In the genomic region with DNA sequence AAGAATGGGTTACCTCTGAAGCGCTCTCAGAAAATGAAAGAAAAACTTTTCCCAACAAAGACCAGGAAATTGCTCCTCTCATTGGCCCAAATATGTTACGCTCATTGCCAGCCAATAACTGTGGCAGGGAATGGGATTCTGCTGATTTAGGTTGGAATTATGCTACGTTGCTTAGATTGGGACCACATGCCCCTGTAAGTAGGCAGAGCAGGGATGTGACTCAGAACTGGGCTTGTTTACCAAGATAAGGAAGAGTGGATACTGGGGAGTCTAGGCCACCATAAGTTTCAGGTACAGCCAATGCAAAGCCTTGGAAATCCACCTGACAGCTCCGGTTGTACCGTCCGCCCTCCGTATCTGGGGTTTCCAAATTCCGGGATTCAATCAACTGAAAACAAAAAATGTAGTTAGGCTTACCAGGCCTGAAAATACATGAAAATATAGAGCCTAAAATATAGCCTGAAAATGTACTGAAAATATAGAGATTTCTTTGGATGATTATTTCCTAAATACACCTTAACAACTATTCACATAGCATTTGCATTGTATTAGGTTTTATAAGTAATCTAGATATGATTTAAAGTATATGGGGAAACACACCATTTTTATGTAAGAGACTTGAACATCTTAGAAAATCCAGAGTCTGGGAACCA, we compare ENCODE assay signal across 8 cellular contexts. TPM values are rescaled to one million over a fixed set of nuclear protein-coding genes. Genes with fewer than 3 reads are reported as not detected.
DNase-seq lines count a peak whose midpoint lies in the region; TF ChIP-seq lines count a peak whose summit lies in the region.

No MANE protein-coding gene starts in this region.

- TF ChIP-seq CTCF in MM.1S (IDR thresholded peaks at IDR 0.05; ENCODE audit: low read length) (no peak), nephron progenitor cell (IDR thresholded peaks at IDR 0.05) (no peak)

- H3K27me3 ChIP-seq in BLaER1: no peaks in the 10 kb centered on the region
- no peaks in the 10 kb centered on the region for H3K27me3 ChIP-seq in MM.1S (replicated peaks; ENCODE audit: insufficient read depth, low read length)

- H3K4me2 ChIP-seq in BLaER1: peak overlapping the region; percentile 92
- H3K4me2 ChIP-seq in MM.1S (ENCODE audit: low read depth, low read length): peak overlapping the region; percentile 90

- no peak overlapping the region for H3K27ac Mint-ChIP-seq in nephron progenitor cell

- H3K36me3 ChIP-seq in BLaER1: peaks cover 7% of the 10 kb centered on the region; the same call in 1 of the 2 replicates
- H3K36me3 ChIP-seq in MM.1S (replicated peaks; ENCODE audit: insufficient read depth, low read length): no peaks in the 10 kb centered on the region; the same call in 1 of the 2 replicates

- no peak overlapping the region for H3K9ac ChIP-seq in BLaER1
- no peak overlapping the region for H3K9ac ChIP-seq in MM.1S (ENCODE audit: low read length)

- H4K20me1 ChIP-seq in BLaER1 (peaks cover 14% of the 10 kb centered on the region; the same call in 1 of the 2 replicates), MM.1S (ENCODE audit: insufficient read depth, low read length) (no peaks in the 10 kb centered on the region)

- H3K27me3 Mint-ChIP-seq in nephron progenitor cell (ENCODE audit: low read depth, poor library complexity): peaks cover 4% of the 10 kb centered on the region

- peaks cover 33% of the 10 kb centered on the region for H3K9me3 Mint-ChIP-seq in nephron progenitor cell

- H3K36me3 Mint-ChIP-seq in nephron progenitor cell (ENCODE audit: low read depth): peaks cover 40% of the 10 kb centered on the region

- H3K4me3 Mint-ChIP-seq in nephron progenitor cell: peak overlapping the region; percentile 82

- H3K4me1 Mint-ChIP-seq in nephron progenitor cell: peaks cover 28% of the 10 kb centered on the region

- no peaks in the 10 kb centered on the region for H3K9me2 ChIP-seq in MM.1S (replicated peaks; ENCODE audit: insufficient read depth, low read length)

- H3K4me3 ChIP-seq in BLaER1: peak overlapping the region; percentile 97
- H3K4me3 ChIP-seq in MM.1S (ENCODE audit: low read length): peak overlapping the region; percentile 90; the same call in 1 of the 2 replicates

- H3F3A ChIP-seq in MM.1S (ENCODE audit: insufficient read depth, low read length): 0 out of 2 replicates have a peak, but pooled peaks cover 4% of the 10 kb centered on the region

- DNase-seq in MM.1S (no peak), dermis blood vessel endothelial cell (peak; percentile 42), nephron progenitor cell (no peak), cortex of kidney (lab: John Stamatoyannopoulos, UW) (no peak), LoVo (ENCODE audit: low spot score) (no peak), NCI-H82 treated with DMSO at 0.1 percent for 48 hours (lab: John Stamatoyannopoulos, UW; ENCODE audit: unreplicated experiment) (no peak), NCI-H146 treated with DMSO at 0.1 percent for 48 hours (lab: John Stamatoyannopoulos, UW; ENCODE audit: unreplicated experiment) (no peak)

- H2AFZ ChIP-seq in MM.1S (ENCODE audit: low read length): peak overlapping the region; percentile 98; the same call in 1 of the 2 replicates

- H3K79me2 ChIP-seq in MM.1S (ENCODE audit: low read length): peaks cover 16% of the 10 kb centered on the region

- H3K9me3 ChIP-seq in BLaER1: peaks cover 10% of the 10 kb centered on the region
- H3K9me3 ChIP-seq in MM.1S (replicated peaks; ENCODE audit: insufficient read depth, low read length): no peaks in the 10 kb centered on the region

- H3K27ac ChIP-seq in BLaER1 (no peak overlapping the region), MM.1S (ENCODE audit: low read length) (no peak overlapping the region)

- H3K4me1 ChIP-seq in BLaER1: peaks cover 32% of the 10 kb centered on the region
- peaks cover 9% of the 10 kb centered on the region for H3K4me1 ChIP-seq in MM.1S (ENCODE audit: low read length)

RNA-seq across cellular contexts. Expression of a gene that starts 1.5 kb away (rescaled TPM):
- 78.5 and 111 TPM in 2 replicates for total RNA-seq in dermis blood vessel endothelial cell
